ENCODE assay signal across 27 cellular contexts in the genomic region with DNA sequence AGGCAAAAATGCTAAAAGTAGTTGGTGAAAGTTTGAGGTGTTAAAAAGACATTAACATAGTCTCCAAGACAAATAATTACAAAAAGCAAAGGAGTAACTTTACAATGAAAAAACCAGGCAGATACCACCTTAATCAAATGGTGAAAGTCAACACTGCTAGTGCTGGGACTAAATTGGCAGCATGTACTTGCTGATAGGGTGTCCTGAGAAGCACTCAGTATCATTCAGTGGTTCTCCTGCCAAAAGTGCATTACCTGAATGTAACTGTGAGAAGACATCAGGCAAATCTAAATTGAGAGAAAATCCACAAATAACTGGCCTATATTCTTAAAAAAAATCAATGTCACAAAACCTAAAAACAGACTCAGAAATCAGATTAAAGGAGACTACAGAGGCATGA. TPM values are rescaled to one million over a fixed set of nuclear protein-coding genes. Genes with fewer than 3 reads are reported as not detected.
"Had no signal": no experiment of that assay in that cellular context is flagged by ENCODE, and none has a peak within 500 bp of the region (broad histone marks: within the 10 kb centered on the region; RNA-seq: fewer than 3 reads in every experiment).

No MANE protein-coding gene starts in this region.

- H3K27ac Mint-ChIP-seq: naive thymus-derived CD8-positive, alpha-beta T cell; nephron; stimulated activated memory B cell treated with anti-CD40 and anti-IgM and Interleukin-4, amounts not matched to agents 10 μg/mL and 1 μg/mL and 100 μg/mL, for 72 hours; stimulated activated naive CD8-positive, alpha-beta T cell treated with anti-CD3 and anti-CD28 coated beads, Interleukin-15, amount 100 ng/mL, for 72 hours; type B pancreatic cell had no signal

- H3K36me3 ChIP-seq: prostate gland, uterus had no signal

- H3K27me3 Mint-ChIP-seq: naive thymus-derived CD8-positive, alpha-beta T cell; stimulated activated memory B cell treated with anti-CD40 and anti-IgM and Interleukin-4, amounts not matched to agents 10 μg/mL and 1 μg/mL and 100 μg/mL, for 72 hours; stimulated activated naive CD8-positive, alpha-beta T cell treated with anti-CD3 and anti-CD28 coated beads, Interleukin-15, amount 100 ng/mL, for 72 hours; type B pancreatic cell had no signal

- H3K9me3 Mint-ChIP-seq: naive thymus-derived CD8-positive, alpha-beta T cell; nephron; neural crest cell; stimulated activated memory B cell treated with anti-CD40 and anti-IgM and Interleukin-4, amounts not matched to agents 10 μg/mL and 1 μg/mL and 100 μg/mL, for 72 hours; stimulated activated naive CD8-positive, alpha-beta T cell treated with anti-CD3 and anti-CD28 coated beads, Interleukin-15, amount 100 ng/mL, for 72 hours; type B pancreatic cell had no signal

- H3K4me3 ChIP-seq: lower lobe of right lung, pancreas, prostate gland, right lobe of liver, smooth muscle cell, tibial nerve, uterus had no signal

- FAIRE-seq: kidney, pancreas had no signal

- H3K4me1 ChIP-seq: lower lobe of right lung, pancreas, prostate gland, right lobe of liver, uterus had no signal

- H3K4me2 ChIP-seq: smooth muscle cell had no signal

- H3K4me1 Mint-ChIP-seq: nephron, neural crest cell had no signal

- DNase-seq: hippocampal formation; kidney; lower lobe of right lung; mammary epithelial cell; mesenchymal stem cell; naive thymus-derived CD8-positive, alpha-beta T cell; nucleus accumbens; pancreas; posterior cingulate gyrus; retina; right lobe of liver; stimulated activated CD4-positive, alpha-beta T cell treated with anti-CD3 and anti-CD28 coated beads, Interleukin-1b, Interleukin-23, amount 100 ng/mL, for 48 hours; stimulated activated CD4-positive, alpha-beta T cell treated with anti-CD3 and anti-CD28 coated beads, Interleukin-2, amount 100 ng/mL, for 48 hours; stimulated activated CD4-positive, alpha-beta T cell treated with anti-CD3 and anti-CD28 coated beads, Interleukin-4, amount 100 ng/mL, for 4 hours; stimulated activated CD8-positive, alpha-beta memory T cell treated with anti-CD3 and anti-CD28 coated beads, Interleukin-4, amount 100 ng/mL, for 48 hours; stimulated activated naive CD4-positive, alpha-beta T cell treated with Interleukin-2 at 50 U/mL for 16 hours; stimulated activated naive CD8-positive, alpha-beta T cell treated with anti-CD3 and anti-CD28 coated beads, Interleukin-15, amount 100 ng/mL, for 72 hours; substantia nigra; uterus had no signal

- ATAC-seq: lower lobe of right lung; naive thymus-derived CD8-positive, alpha-beta T cell; pancreas; right lobe of liver; stimulated activated memory B cell treated with anti-CD40 and anti-IgM and Interleukin-4, amounts not matched to agents 10 μg/mL and 1 μg/mL and 100 μg/mL, for 72 hours; stimulated activated naive CD8-positive, alpha-beta T cell treated with anti-CD3 and anti-CD28 coated beads, Interleukin-15, amount 100 ng/mL, for 72 hours had no signal

- H3K4me3 Mint-ChIP-seq: naive thymus-derived CD8-positive, alpha-beta T cell; nephron; neural crest cell; stimulated activated memory B cell treated with anti-CD40 and anti-IgM and Interleukin-4, amounts not matched to agents 10 μg/mL and 1 μg/mL and 100 μg/mL, for 72 hours; stimulated activated naive CD8-positive, alpha-beta T cell treated with anti-CD3 and anti-CD28 coated beads, Interleukin-15, amount 100 ng/mL, for 72 hours; type B pancreatic cell had no signal

- H3K9me3 ChIP-seq: lower lobe of right lung, pancreas, prostate gland, right lobe of liver, tibial nerve, uterus had no signal

- H3K27me3 ChIP-seq: pancreas, right lobe of liver, tibial nerve, uterus had no signal

- H3K27ac ChIP-seq: lower lobe of right lung, pancreas, prostate gland, right lobe of liver, tibial nerve, uterus had no signal

RNA-seq across cellular contexts. Expression of a gene that starts 19.0 kb away (rescaled TPM):
- total RNA-seq: skeletal muscle tissue had no signal
